18 cellular contexts compared by ENCODE assay signal in the genomic region with DNA sequence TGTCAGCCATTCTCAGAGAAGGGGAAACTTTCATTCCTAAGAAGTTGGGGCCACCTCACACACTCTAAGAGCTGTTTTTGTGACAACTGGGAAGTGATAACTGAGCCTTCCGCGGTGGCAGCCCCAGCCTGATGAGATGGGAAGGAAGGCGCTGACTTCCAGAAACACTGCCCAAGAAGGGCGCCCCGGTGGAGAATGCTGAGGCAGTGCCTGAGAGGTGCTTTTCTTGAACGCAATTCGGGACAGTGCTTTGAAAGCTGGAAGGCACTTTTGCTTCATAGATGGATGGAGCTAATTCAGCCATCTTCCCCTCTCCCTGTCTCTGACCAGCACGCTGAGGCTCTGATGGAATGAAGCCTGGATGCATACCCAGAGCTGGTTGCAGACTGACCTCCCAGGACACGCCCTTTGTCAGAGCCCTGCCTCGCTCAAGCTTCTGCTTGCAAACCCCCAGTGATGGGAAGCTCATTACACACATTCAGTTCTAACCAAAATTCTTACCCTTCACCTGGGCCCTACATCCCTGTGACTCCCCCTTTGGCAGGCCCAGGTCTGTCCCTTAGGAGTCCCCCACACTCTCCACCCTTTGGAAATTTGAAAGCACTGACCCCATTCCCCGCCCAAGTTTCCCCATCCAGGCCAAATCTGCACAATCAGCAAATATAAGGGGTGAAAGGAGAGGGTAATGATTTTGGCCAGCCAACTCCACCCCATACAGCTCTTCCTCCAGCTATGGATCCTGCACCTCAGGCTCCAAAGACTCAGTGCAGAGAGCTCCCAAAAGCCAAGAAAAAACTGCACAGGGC.
"Had no signal": no experiment of that assay in that cellular context is flagged by ENCODE, and none has a peak within 500 bp of the region (broad histone marks: within the 10 kb centered on the region; RNA-seq: fewer than 3 reads in every experiment).

No MANE protein-coding gene starts in this region.

- H3K27me3 Mint-ChIP-seq: activated CD4-positive, alpha-beta T cell treated with anti-CD3 and anti-CD28 coated beads, Interleukin-2, amount 10 ng/mL, durations not matched to agents 7 days and 5 days; activated naive CD8-positive, alpha-beta T cell treated with anti-CD3 and anti-CD28 coated beads for 36 hours had no signal

- H3K36me3 ChIP-seq: breast epithelium, prostate gland had no signal

- H3K4me1 Mint-ChIP-seq: activated B cell treated with CpG ODN at 0.5 μM for 24 hours; activated CD4-positive, alpha-beta T cell treated with anti-CD3 and anti-CD28 coated beads, Interleukin-2, amount 10 ng/mL, durations not matched to agents 7 days and 5 days; naive thymus-derived CD8-positive, alpha-beta T cell; T-helper 17 cell had no signal

- H3K27me3 ChIP-seq: breast epithelium had no signal

- H3K9me3 ChIP-seq: breast epithelium, mucosa of descending colon, prostate gland had no signal

- H3K27ac Mint-ChIP-seq: activated B cell treated with CpG ODN at 0.5 μM for 24 hours; activated CD4-positive, alpha-beta T cell treated with anti-CD3 and anti-CD28 coated beads, Interleukin-2, amount 10 ng/mL, durations not matched to agents 7 days and 5 days; activated naive CD8-positive, alpha-beta T cell treated with anti-CD3 and anti-CD28 coated beads for 36 hours; activated T-cell treated with anti-CD3 and anti-CD28 coated beads, Interleukin-2, amount 50 U/mL, for 72 hours; naive thymus-derived CD8-positive, alpha-beta T cell; T-helper 17 cell had no signal

- ATAC-seq: esophagus mucosa; mucosa of descending colon; naive thymus-derived CD8-positive, alpha-beta T cell; T-helper 17 cell had no signal

- DNase-seq: activated B cell treated with CpG ODN at 0.5 μM for 24 hours; activated CD4-positive, alpha-beta T cell treated with anti-CD3 and anti-CD28 coated beads, Interleukin-2, amount 10 ng/mL, durations not matched to agents 7 days and 5 days; activated CD8-positive, alpha-beta memory T cell treated with anti-CD3 and anti-CD28 coated beads, Interleukin-2, amount 50 U/mL, for 48 hours; activated naive CD8-positive, alpha-beta T cell treated with anti-CD3 and anti-CD28 coated beads for 36 hours; amygdala; islet precursor cell; nucleus accumbens; right cardiac atrium; stimulated activated CD4-positive, alpha-beta T cell treated with anti-CD3 and anti-CD28 coated beads, Interleukin-4, amount 100 ng/mL, for 4 hours; stimulated activated naive CD8-positive, alpha-beta T cell treated with anti-CD3 and anti-CD28 coated beads, Interleukin-15, Interleukin-2, amounts not matched to agents 100 U/mL and 50 U/mL, for 24 hours; T-helper 17 cell had no signal

- H3K4me3 ChIP-seq: breast epithelium, mucosa of descending colon, prostate gland, skin epidermis had no signal

- H3K27ac ChIP-seq: breast epithelium, prostate gland, skin epidermis had no signal

- H3K4me3 Mint-ChIP-seq: activated B cell treated with CpG ODN at 0.5 μM for 24 hours; activated CD4-positive, alpha-beta T cell treated with anti-CD3 and anti-CD28 coated beads, Interleukin-2, amount 10 ng/mL, durations not matched to agents 7 days and 5 days; activated naive CD8-positive, alpha-beta T cell treated with anti-CD3 and anti-CD28 coated beads for 36 hours; activated T-cell treated with anti-CD3 and anti-CD28 coated beads, Interleukin-2, amount 50 U/mL, for 72 hours; naive thymus-derived CD8-positive, alpha-beta T cell; T-helper 17 cell had no signal

- H3K9me3 Mint-ChIP-seq: activated B cell treated with CpG ODN at 0.5 μM for 24 hours; activated CD4-positive, alpha-beta T cell treated with anti-CD3 and anti-CD28 coated beads, Interleukin-2, amount 10 ng/mL, durations not matched to agents 7 days and 5 days; activated naive CD8-positive, alpha-beta T cell treated with anti-CD3 and anti-CD28 coated beads for 36 hours; activated T-cell treated with anti-CD3 and anti-CD28 coated beads, Interleukin-2, amount 50 U/mL, for 72 hours; naive thymus-derived CD8-positive, alpha-beta T cell had no signal

- H3K36me3 Mint-ChIP-seq: activated naive CD8-positive, alpha-beta T cell treated with anti-CD3 and anti-CD28 coated beads for 36 hours had no signal
